In the genomic region with DNA sequence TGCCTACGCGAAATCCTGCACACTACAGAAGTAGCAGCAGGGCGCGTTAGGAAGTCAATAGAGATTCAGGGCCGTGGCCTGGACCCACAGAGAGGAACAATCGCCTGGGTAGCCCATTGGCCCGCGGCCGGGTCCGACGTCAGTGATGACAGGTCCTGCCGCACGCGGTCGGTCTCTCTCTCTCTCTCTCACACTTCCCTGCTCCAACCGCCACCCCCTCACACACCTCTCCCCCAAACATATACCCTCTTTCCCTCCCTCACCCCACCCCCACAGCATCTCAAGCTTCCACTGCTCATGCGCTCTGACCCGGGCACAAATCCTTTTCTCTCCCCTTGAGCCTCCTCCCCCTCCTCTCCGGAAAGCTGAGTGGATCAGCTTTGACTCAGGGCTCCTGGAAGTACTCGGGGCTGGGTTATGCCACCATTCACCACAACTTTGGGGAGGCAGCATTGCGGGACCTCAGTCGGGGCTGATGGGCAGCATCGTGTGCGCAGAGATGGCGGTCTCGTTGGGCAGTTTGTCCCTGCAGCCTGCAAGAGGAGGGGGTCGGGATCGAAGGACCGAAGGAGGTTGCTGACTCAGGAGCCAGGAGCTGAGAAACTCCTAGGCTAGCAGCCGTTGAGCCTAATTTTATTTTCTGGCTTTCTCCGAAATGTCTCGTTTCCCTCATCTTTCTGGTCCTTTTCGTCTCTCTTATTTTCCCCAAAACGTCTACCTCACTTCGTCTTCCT, we compare ENCODE assay signal across 19 cellular contexts. TPM values are rescaled to one million over a fixed set of nuclear protein-coding genes. Genes with fewer than 3 reads are reported as not detected.
DNase-seq lines count a peak whose midpoint lies in the region; ATAC-seq and TF ChIP-seq lines count a peak whose summit lies in the region.
"Had no signal": no experiment of that assay in that cellular context is flagged by ENCODE, and none has a peak within 500 bp of the region (broad histone marks: within the 10 kb centered on the region; RNA-seq: fewer than 3 reads in every experiment).

No MANE protein-coding gene starts in this region.

- H3K36me3 Mint-ChIP-seq in WTC11 (no peaks in the 10 kb centered on the region), endodermal cell (ENCODE audit: low read depth) (no peaks in the 10 kb centered on the region), nephron progenitor cell (ENCODE audit: low read depth) (no peaks in the 10 kb centered on the region), natural killer cell (peaks cover 7% of the 10 kb centered on the region)
- peaks cover 8% of the 10 kb centered on the region for H3K36me3 Mint-ChIP-seq in activated CD4-positive, alpha-beta memory T cell treated with anti-CD3 and anti-CD28 coated beads, Interleukin-2, amount 10 ng/mL, durations not matched to agents 7 days and 5 days (ENCODE audit: low read depth)

- ATAC-seq in WTC11 (peak; percentile 43), natural killer cell (no peak), HG03432 (IDR thresholded peaks at IDR 0.05; ENCODE audit: unreplicated experiment) (no peak)
- ATAC-seq: activated T-cell treated with anti-CD3 and anti-CD28 coated beads, Interleukin-2, amount 50 U/mL, for 4 hours; heart left ventricle; psoas muscle had no signal

- H3K4me3 Mint-ChIP-seq in WTC11 (peak overlapping the region; percentile 78), endodermal cell (peak overlapping the region; percentile 42), nephron progenitor cell (peak overlapping the region; percentile 77), natural killer cell (no peak overlapping the region)
- no peak overlapping the region for H3K4me3 Mint-ChIP-seq in activated CD4-positive, alpha-beta memory T cell treated with anti-CD3 and anti-CD28 coated beads, Interleukin-2, amount 10 ng/mL, durations not matched to agents 7 days and 5 days
- H3K4me3 Mint-ChIP-seq: activated T-cell treated with anti-CD3 and anti-CD28 coated beads, Interleukin-2, amount 50 U/mL, for 4 hours had no signal

- H3K9ac ChIP-seq in endodermal cell (ENCODE audit: extremely low read depth, low read length, poor library complexity, severe bottlenecking) = no peak overlapping the region

- peaks cover 6% of the 10 kb centered on the region for H3K4me1 ChIP-seq in endodermal cell (ENCODE audit: control insufficient read depth, insufficient read depth, low read length)
- H3K4me1 ChIP-seq in left ventricle myocardium inferior = peaks cover 32% of the 10 kb centered on the region
- H3K4me1 ChIP-seq: psoas muscle had no signal

- peak; percentile 48 for DNase-seq in Ammon's horn (ENCODE audit: low spot score)
- DNase-seq in WTC11 (ENCODE audit: low spot score) = peak; percentile 85
- DNase-seq in endodermal cell = peak; percentile 90
- no peak for DNase-seq in nephron progenitor cell
- DNase-seq in natural killer cell = no peak
- no peak for DNase-seq in activated CD4-positive, alpha-beta memory T cell treated with anti-CD3 and anti-CD28 coated beads, Interleukin-2, amount 10 ng/mL, durations not matched to agents 7 days and 5 days
- DNase-seq in left ventricle myocardium inferior = no peak
- DNase-seq: activated T-cell treated with anti-CD3 and anti-CD28 coated beads, Interleukin-2, amount 50 U/mL, for 4 hours; AML-193; amniotic stem cell; heart left ventricle; NCI-H1048; NCI-H345; psoas muscle; stimulated activated CD4-positive, alpha-beta T cell treated with anti-CD3 and anti-CD28 coated beads, Interleukin-2, amount 100 ng/mL, for 24 hours; uterus; WERI-Rb-1 had no signal

- peaks cover 100% of the 10 kb centered on the region for H3K27me3 ChIP-seq in endodermal cell (ENCODE audit: control insufficient read depth, insufficient read depth, low read length, poor library complexity, severe bottlenecking)
- peaks cover 100% of the 10 kb centered on the region for H3K27me3 ChIP-seq in left ventricle myocardium inferior (ENCODE audit: low read depth)

- POLR2A ChIA-PET in WTC11 (lab: Charles Lee) = interaction anchor here (0.8 to 2.4 kb wide), 11 partner anchors 8 to 82 kb away, joined by 3 to 14 read pairs (median 6); partner anchors contain the start of gene ZIC1
- POLR2A ChIA-PET in activated CD4-positive, alpha-beta memory T cell treated with anti-CD3 and anti-CD28 coated beads, Interleukin-2, amount 10 ng/mL, durations not matched to agents 7 days and 5 days (lab: Charles Lee) = no interaction called here

- no peaks in the 10 kb centered on the region for H3K9me3 ChIP-seq in endodermal cell (ENCODE audit: control insufficient read depth, low read length)
- no peaks in the 10 kb centered on the region for H3K9me3 ChIP-seq in left ventricle myocardium inferior (replicated peaks)
- H3K9me3 ChIP-seq: heart left ventricle, psoas muscle, uterus had no signal

- H3K27ac Mint-ChIP-seq in WTC11 = peak overlapping the region; percentile 96
- no peak overlapping the region for H3K27ac Mint-ChIP-seq in endodermal cell
- peak overlapping the region; percentile 67 for H3K27ac Mint-ChIP-seq in nephron progenitor cell
- no peak overlapping the region for H3K27ac Mint-ChIP-seq in natural killer cell
- no peak overlapping the region for H3K27ac Mint-ChIP-seq in activated CD4-positive, alpha-beta memory T cell treated with anti-CD3 and anti-CD28 coated beads, Interleukin-2, amount 10 ng/mL, durations not matched to agents 7 days and 5 days

- 2% methylated on average over 20 to 35 of the region's 35 CpGs for WGBS in endodermal cell (ENCODE audit: insufficient coverage in 1 of 2, insufficient read length in 1 of 2), 2 experiments

- no peaks in the 10 kb centered on the region for H3K9me3 Mint-ChIP-seq in WTC11
- no peaks in the 10 kb centered on the region for H3K9me3 Mint-ChIP-seq in endodermal cell
- H3K9me3 Mint-ChIP-seq in nephron progenitor cell = no peaks in the 10 kb centered on the region
- peaks cover 3 to 5% of the 10 kb centered on the region in 2 donors for H3K9me3 Mint-ChIP-seq in natural killer cell
- peaks cover 10% of the 10 kb centered on the region for H3K9me3 Mint-ChIP-seq in activated CD4-positive, alpha-beta memory T cell treated with anti-CD3 and anti-CD28 coated beads, Interleukin-2, amount 10 ng/mL, durations not matched to agents 7 days and 5 days

- H3K4me3 ChIP-seq in endodermal cell (ENCODE audit: low read length) = peak overlapping the region; percentile 69
- H3K4me3 ChIP-seq in left ventricle myocardium inferior = no peak overlapping the region
- H3K4me3 ChIP-seq: heart left ventricle, psoas muscle, uterus had no signal

- no peak for TF ChIP-seq CTCF in WTC11 (IDR thresholded peaks at IDR 0.05)
- TF ChIP-seq CTCF in endodermal cell (conservative IDR thresholded peaks at IDR 0.05) = peak; percentile 43
- no peak for TF ChIP-seq CTCF in nephron progenitor cell (IDR thresholded peaks at IDR 0.05)
- no peak for TF ChIP-seq CTCF in natural killer cell (IDR thresholded peaks at IDR 0.05)
- no peak for TF ChIP-seq CTCF in left ventricle myocardium inferior (IDR thresholded peaks at IDR 0.05; ENCODE audit: borderline replicate concordance)

- H3K4me1 Mint-ChIP-seq in WTC11 = peaks cover 79% of the 10 kb centered on the region
- H3K4me1 Mint-ChIP-seq in endodermal cell = peaks cover 26% of the 10 kb centered on the region
- peaks cover 55% of the 10 kb centered on the region for H3K4me1 Mint-ChIP-seq in nephron progenitor cell
- peaks cover 0 to 5% of the 10 kb centered on the region in 2 donors for H3K4me1 Mint-ChIP-seq in natural killer cell
- H3K4me1 Mint-ChIP-seq in activated CD4-positive, alpha-beta memory T cell treated with anti-CD3 and anti-CD28 coated beads, Interleukin-2, amount 10 ng/mL, durations not matched to agents 7 days and 5 days = no peaks in the 10 kb centered on the region

- H3K27ac ChIP-seq in endodermal cell (ENCODE audit: low read depth, low read length) (peak overlapping the region; percentile 97), left ventricle myocardium inferior (replicated peaks) (no peak overlapping the region)
- H3K27ac ChIP-seq: heart left ventricle, psoas muscle, uterus, WERI-Rb-1 had no signal

- intact Hi-C loops in natural killer cell (cut with micrococcal nuclease) = no loop called here
- intact Hi-C loops in left ventricle myocardium inferior (cut with micrococcal nuclease) = no loop called here

- H3K27me3 Mint-ChIP-seq in WTC11 (ENCODE audit: low read depth) (peaks cover 98% of the 10 kb centered on the region), endodermal cell (ENCODE audit: insufficient read depth) (peaks cover 100% of the 10 kb centered on the region), nephron progenitor cell (ENCODE audit: low read depth, poor library complexity) (peaks cover 99% of the 10 kb centered on the region), natural killer cell (ENCODE audit: low read depth in 2 of 2) (peaks cover 57 to 60% of the 10 kb centered on the region in 2 donors)
- H3K27me3 Mint-ChIP-seq in activated CD4-positive, alpha-beta memory T cell treated with anti-CD3 and anti-CD28 coated beads, Interleukin-2, amount 10 ng/mL, durations not matched to agents 7 days and 5 days = peaks cover 54% of the 10 kb centered on the region

- CTCF ChIA-PET in WTC11 (lab: Charles Lee) = interaction anchor here (0.5 to 4.9 kb wide), 11 partner anchors 8 to 983 kb away, joined by 3 to 33 read pairs (median 10); partner anchors contain the start of gene ZIC1
- CTCF ChIA-PET in activated CD4-positive, alpha-beta memory T cell treated with anti-CD3 and anti-CD28 coated beads, Interleukin-2, amount 10 ng/mL, durations not matched to agents 7 days and 5 days (lab: Charles Lee) = interaction anchor here (0.6 kb wide), 1 partner anchor 21 kb away, joined by 4 read pairs; no protein-coding TSS in a partner anchor

- no peaks in the 10 kb centered on the region for H3K36me3 ChIP-seq in endodermal cell (ENCODE audit: control insufficient read depth, insufficient read depth, low read length)
- H3K36me3 ChIP-seq in left ventricle myocardium inferior = no peaks in the 10 kb centered on the region
- H3K36me3 ChIP-seq: heart left ventricle, uterus had no signal

RNA-seq across cellular contexts. Expression of gene ZIC4, which starts 9.0 kb away (rescaled TPM):
- total RNA-seq in WTC11 (2021) = 1.9 to 3.5 TPM (median 2.5 TPM) in 3 replicates
- total RNA-seq in endodermal cell = not detected
- polyA plus RNA-seq in endodermal cell (2013, experiment 1 of 2) = 25.3 TPM
- polyA plus RNA-seq in endodermal cell (2013, experiment 2 of 2) = 26.4 TPM
- not detected for total RNA-seq in natural killer cell
- total RNA-seq in activated CD4-positive, alpha-beta memory T cell treated with anti-CD3 and anti-CD28 coated beads, Interleukin-2, amount 10 ng/mL, durations not matched to agents 7 days and 5 days = not detected
- total RNA-seq in left ventricle myocardium inferior = not detected
- total RNA-seq: activated T-cell treated with anti-CD3 and anti-CD28 coated beads, Interleukin-2, amount 50 U/mL, for 4 hours; heart left ventricle; lung microvascular endothelial cell; uterus had no signal
- polyA plus RNA-seq: heart left ventricle had no signal

RNA-seq across cellular contexts. Expression of gene ZIC1, which starts 11.8 kb away (rescaled TPM):
- total RNA-seq in WTC11 (2021) = 30.3 to 59.7 TPM (median 34.7 TPM) in 3 replicates
- total RNA-seq in endodermal cell = not detected
- 178 TPM for polyA plus RNA-seq in endodermal cell (2013, experiment 1 of 2)
- polyA plus RNA-seq in endodermal cell (2013, experiment 2 of 2) = 163 TPM
- total RNA-seq in natural killer cell = not detected
- not detected for total RNA-seq in activated CD4-positive, alpha-beta memory T cell treated with anti-CD3 and anti-CD28 coated beads, Interleukin-2, amount 10 ng/mL, durations not matched to agents 7 days and 5 days
- total RNA-seq in left ventricle myocardium inferior = not detected
- total RNA-seq: activated T-cell treated with anti-CD3 and anti-CD28 coated beads, Interleukin-2, amount 50 U/mL, for 4 hours; lung microvascular endothelial cell; uterus had no signal
- polyA plus RNA-seq: heart left ventricle had no signal

Comparison
In these comparisons a context has a peak if more than half of its experiments do, and no peak if none do; other contexts are left out.
1. DNase-seq: peak in Ammon's horn (single experiment), WTC11 (single experiment) and endodermal cell (single experiment); none in nephron progenitor cell (single experiment), natural killer cell (single experiment), activated CD4-positive, alpha-beta memory T cell treated with anti-CD3 and anti-CD28 coated beads, Interleukin-2, amount 10 ng/mL, durations not matched to agents 7 days and 5 days (single experiment) and left ventricle myocardium inferior (single experiment).
2. H3K27ac Mint-ChIP-seq: peak in WTC11 (single experiment) and nephron progenitor cell (single experiment); none in endodermal cell (single experiment), natural killer cell (0 of 2) and activated CD4-positive, alpha-beta memory T cell treated with anti-CD3 and anti-CD28 coated beads, Interleukin-2, amount 10 ng/mL, durations not matched to agents 7 days and 5 days (single experiment).
3. H3K4me3 Mint-ChIP-seq: peak in WTC11 (single experiment), endodermal cell (single experiment) and nephron progenitor cell (single experiment); none in natural killer cell (single experiment) and activated CD4-positive, alpha-beta memory T cell treated with anti-CD3 and anti-CD28 coated beads, Interleukin-2, amount 10 ng/mL, durations not matched to agents 7 days and 5 days (single experiment).
4. RNA of gene ZIC1, which starts 11.8 kb away (total RNA-seq): 30.3 to 59.7 TPM in WTC11; not detected in endodermal cell, not detected in natural killer cell, not detected in activated CD4-positive, alpha-beta memory T cell treated with anti-CD3 and anti-CD28 coated beads, Interleukin-2, amount 10 ng/mL, durations not matched to agents 7 days and 5 days and not detected in left ventricle myocardium inferior (single experiment); every median in the first group is over 10 times any median in the second.